ENCODE assay signal across 2 cellular contexts in genomic region chr19:45899919-45900589, GRCh38.
TF ChIP-seq lines count a peak whose summit lies in the region.

No MANE protein-coding gene starts in this region.

TF ChIP-seq in HEK293, 187 proteins besides CTCF, POLR2A, EP300 and RAD21:
- TF ChIP-seq ZNF768 (tag by site-specific recombination; IDR thresholded peaks at IDR 0.05) (peak; percentile 96), ZBTB6 (tag by site-specific recombination; IDR thresholded peaks at IDR 0.05) (no peak)
- TF ChIP-seq, protein P1, sequence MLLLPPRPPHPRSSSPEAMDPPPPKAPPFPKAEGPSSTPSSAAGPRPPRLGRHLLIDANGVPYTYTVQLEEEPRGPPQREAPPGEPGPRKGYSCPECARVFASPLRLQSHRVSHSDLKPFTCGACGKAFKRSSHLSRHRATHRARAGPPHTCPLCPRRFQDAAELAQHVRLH (tag by site-specific recombination; IDR thresholded peaks at IDR 0.05), result 0 out of 2 replicates have a peak, but pooled peaks have one; percentile 49

TF ChIP-seq in GM12878, 131 proteins besides CTCF, POLR2A, EP300 and RAD21:
- no peak for TF ChIP-seq HDGF (IDR thresholded peaks at IDR 0.05)
- no peak for TF ChIP-seq IKZF2 (IDR thresholded peaks at IDR 0.05)
- no peak for TF ChIP-seq BMI1 (IDR thresholded peaks at IDR 0.05; ENCODE audit: borderline replicate concordance)
- no peak for TF ChIP-seq JUND (IDR thresholded peaks at IDR 0.05; ENCODE audit: low read depth, low read length)
- TF ChIP-seq REST (IDR thresholded peaks at IDR 0.05; ENCODE audit: low read depth, low read length), result no peak
- TF ChIP-seq NFXL1 (IDR thresholded peaks at IDR 0.05; ENCODE audit: borderline replicate concordance), result no peak
- TF ChIP-seq BCL11A (IDR thresholded peaks at IDR 0.05; ENCODE audit: low read depth, low read length), result no peak
- TF ChIP-seq, protein P2, sequence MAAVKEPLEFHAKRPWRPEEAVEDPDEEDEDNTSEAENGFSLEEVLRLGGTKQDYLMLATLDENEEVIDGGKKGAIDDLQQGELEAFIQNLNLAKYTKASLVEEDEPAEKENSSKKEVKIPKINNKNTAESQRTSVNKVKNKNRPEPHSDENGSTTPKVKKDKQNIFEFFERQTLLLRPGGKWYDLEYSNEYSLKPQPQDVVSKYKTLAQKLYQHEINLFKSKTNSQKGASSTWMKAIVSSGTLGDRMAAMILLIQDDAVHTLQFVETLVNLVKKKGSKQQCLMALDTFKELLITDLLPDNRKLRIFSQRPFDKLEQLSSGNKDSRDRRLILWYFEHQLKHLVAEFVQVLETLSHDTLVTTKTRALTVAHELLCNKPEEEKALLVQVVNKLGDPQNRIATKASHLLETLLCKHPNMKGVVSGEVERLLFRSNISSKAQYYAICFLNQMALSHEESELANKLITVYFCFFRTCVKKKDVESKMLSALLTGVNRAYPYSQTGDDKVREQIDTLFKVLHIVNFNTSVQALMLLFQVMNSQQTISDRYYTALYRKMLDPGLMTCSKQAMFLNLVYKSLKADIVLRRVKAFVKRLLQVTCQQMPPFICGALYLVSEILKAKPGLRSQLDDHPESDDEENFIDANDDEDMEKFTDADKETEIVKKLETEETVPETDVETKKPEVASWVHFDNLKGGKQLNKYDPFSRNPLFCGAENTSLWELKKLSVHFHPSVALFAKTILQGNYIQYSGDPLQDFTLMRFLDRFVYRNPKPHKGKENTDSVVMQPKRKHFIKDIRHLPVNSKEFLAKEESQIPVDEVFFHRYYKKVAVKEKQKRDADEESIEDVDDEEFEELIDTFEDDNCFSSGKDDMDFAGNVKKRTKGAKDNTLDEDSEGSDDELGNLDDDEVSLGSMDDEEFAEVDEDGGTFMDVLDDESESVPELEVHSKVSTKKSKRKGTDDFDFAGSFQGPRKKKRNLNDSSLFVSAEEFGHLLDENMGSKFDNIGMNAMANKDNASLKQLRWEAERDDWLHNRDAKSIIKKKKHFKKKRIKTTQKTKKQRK (IDR thresholded peaks at IDR 0.05; ENCODE audit: low read depth, low read length), result no peak
- TF ChIP-seq, protein P3, sequence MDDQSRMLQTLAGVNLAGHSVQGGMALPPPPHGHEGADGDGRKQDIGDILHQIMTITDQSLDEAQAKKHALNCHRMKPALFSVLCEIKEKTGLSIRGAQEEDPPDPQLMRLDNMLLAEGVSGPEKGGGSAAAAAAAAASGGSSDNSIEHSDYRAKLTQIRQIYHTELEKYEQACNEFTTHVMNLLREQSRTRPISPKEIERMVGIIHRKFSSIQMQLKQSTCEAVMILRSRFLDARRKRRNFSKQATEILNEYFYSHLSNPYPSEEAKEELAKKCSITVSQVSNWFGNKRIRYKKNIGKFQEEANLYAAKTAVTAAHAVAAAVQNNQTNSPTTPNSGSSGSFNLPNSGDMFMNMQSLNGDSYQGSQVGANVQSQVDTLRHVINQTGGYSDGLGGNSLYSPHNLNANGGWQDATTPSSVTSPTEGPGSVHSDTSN (IDR thresholded peaks at IDR 0.05; ENCODE audit: insufficient replicate concordance, low read depth, low read length), result no peak
TF ChIP-seq in GM12878: peak in this region for 0.
